8 cellular contexts compared by ENCODE assay signal in genomic region chr7:21767300-21767900, GRCh38.
DNase-seq lines count a peak whose midpoint lies in the region; ATAC-seq and TF ChIP-seq lines count a peak whose summit lies in the region.

No MANE protein-coding gene starts in this region.

- H3K9ac ChIP-seq in neural cell (ENCODE audit: low read length), result no peak overlapping the region

- H3K27ac ChIP-seq in esophagus squamous epithelium (no peak overlapping the region), neural cell (ENCODE audit: low read length) (no peak overlapping the region), coronary artery (no peak overlapping the region)

- TF ChIP-seq RAD21 in neural cell (conservative IDR thresholded peaks at IDR 0.05), result peak; percentile 95

- H3K4me1 Mint-ChIP-seq in T-helper 2 cell treated with Interferon-gamma antibody and Interleukin-4, amounts not matched to agents 5 μg/mL and 100 μg/mL, for 36 hours (ENCODE audit: low read depth), result peaks cover 6% of the 10 kb centered on the region

- no peak for TF ChIP-seq EP300 in neural cell (conservative IDR thresholded peaks at IDR 0.05; ENCODE audit: poor library complexity, severe bottlenecking)

- no peak overlapping the region for H3K4me3 Mint-ChIP-seq in T-helper 2 cell treated with Interferon-gamma antibody and Interleukin-4, amounts not matched to agents 5 μg/mL and 100 μg/mL, for 36 hours

- H3K4me3 ChIP-seq in AG10803 (ENCODE audit: low read length) (no peak overlapping the region), esophagus squamous epithelium (no peak overlapping the region), neural cell (ENCODE audit: low read length) (no peak overlapping the region), coronary artery (no peak overlapping the region)

- intact Hi-C loops in esophagus squamous epithelium (cut with DNase I), result loop anchor here (10.0 kb wide), 1 partner anchor 993 kb away; no protein-coding TSS in a partner anchor

- no peaks in the 10 kb centered on the region for H4K20me1 ChIP-seq in neural cell (ENCODE audit: insufficient read depth)

- no peak overlapping the region for H3K4me2 ChIP-seq in neural cell (ENCODE audit: low read length)

- ATAC-seq in GM18502 (IDR thresholded peaks at IDR 0.05; ENCODE audit: poor library complexity, unreplicated experiment), result peak; percentile 91
- ATAC-seq in HG03025 (IDR thresholded peaks at IDR 0.05; ENCODE audit: low FRiP score, unreplicated experiment), result peak; percentile 64

- 19% methylated on average over 6 of the region's 6 CpGs for WGBS in esophagus squamous epithelium, 2 donors

- no peaks in the 10 kb centered on the region for H3K36me3 Mint-ChIP-seq in T-helper 2 cell treated with Interferon-gamma antibody and Interleukin-4, amounts not matched to agents 5 μg/mL and 100 μg/mL, for 36 hours (ENCODE audit: low read depth)

- no peaks in the 10 kb centered on the region for H3K9me2 ChIP-seq in neural cell (ENCODE audit: insufficient read depth, low read length)

- peaks cover 28% of the 10 kb centered on the region for H3K27me3 Mint-ChIP-seq in T-helper 2 cell treated with Interferon-gamma antibody and Interleukin-4, amounts not matched to agents 5 μg/mL and 100 μg/mL, for 36 hours (ENCODE audit: low read depth)

- DNase-seq in AG10803 (ENCODE audit: low read depth) (peak; percentile 24), NCI-H2081 (lab: John Stamatoyannopoulos, UW) (peak; percentile 91 to 96), esophagus squamous epithelium (lab: John Stamatoyannopoulos, UW) (no peak), coronary artery (ENCODE audit: low spot score) (no peak)
- peak; percentile 11 for DNase-seq in T-helper 2 cell treated with Interferon-gamma antibody and Interleukin-4, amounts not matched to agents 5 μg/mL and 100 μg/mL, for 36 hours (ENCODE audit: low spot score)

- H3K27ac Mint-ChIP-seq in T-helper 2 cell treated with Interferon-gamma antibody and Interleukin-4, amounts not matched to agents 5 μg/mL and 100 μg/mL, for 36 hours, result no peak overlapping the region

- H3K4me1 ChIP-seq in esophagus squamous epithelium, result peaks cover 0 to 5% (median 0%) of the 10 kb centered on the region in 3 donors

- H3K9me3 ChIP-seq in esophagus squamous epithelium (no peaks in the 10 kb centered on the region), neural cell (ENCODE audit: low read length) (no peaks in the 10 kb centered on the region)

- no peaks in the 10 kb centered on the region for H3K9me3 Mint-ChIP-seq in T-helper 2 cell treated with Interferon-gamma antibody and Interleukin-4, amounts not matched to agents 5 μg/mL and 100 μg/mL, for 36 hours

- no peaks in the 10 kb centered on the region for H3K36me3 ChIP-seq in esophagus squamous epithelium
- no peaks in the 10 kb centered on the region for H3K36me3 ChIP-seq in neural cell (ENCODE audit: insufficient read depth, low read length)

- no peaks in the 10 kb centered on the region for H3F3A ChIP-seq in neural cell (ENCODE audit: insufficient read depth, low read length, poor library complexity, severe bottlenecking)

- no peak overlapping the region for H2AFZ ChIP-seq in neural cell (ENCODE audit: low read depth, low read length)

- H3K79me2 ChIP-seq in neural cell (replicated peaks; ENCODE audit: insufficient read depth, low read length), result no peaks in the 10 kb centered on the region

- TF ChIP-seq POLR2A in esophagus squamous epithelium (IDR thresholded peaks at IDR 0.05), result no peak

- TF ChIP-seq CTCF in AG10803 (conservative IDR thresholded peaks at IDR 0.05; ENCODE audit: low read length), result peak; percentile 35
- TF ChIP-seq CTCF in esophagus squamous epithelium (IDR thresholded peaks at IDR 0.05), result peak in 5 of 6 experiments; percentile 24 to 73 (median 52)
- TF ChIP-seq CTCF in neural cell (IDR thresholded peaks at IDR 0.05; ENCODE audit: poor library complexity, severe bottlenecking), result peak; percentile 95
- TF ChIP-seq CTCF in coronary artery (IDR thresholded peaks at IDR 0.05), result no peak

- H3K27me3 ChIP-seq in esophagus squamous epithelium (peaks cover 0 to 13% (median 0%) of the 10 kb centered on the region in 4 donors), neural cell (ENCODE audit: insufficient read depth, low read depth, low read length) (no peaks in the 10 kb centered on the region)

TF ChIP-seq in neural cell, 6 proteins besides CTCF, POLR2A, EP300 and RAD21:
- TF ChIP-seq TAF1 (IDR thresholded peaks at IDR 0.05; ENCODE audit: low read depth) (no peak), EZH2 (IDR thresholded peaks at IDR 0.05; ENCODE audit: borderline replicate concordance, insufficient read depth, low read length, poor library complexity, severe bottlenecking) (no peak), SMC3 (conservative IDR thresholded peaks at IDR 0.05; ENCODE audit: poor library complexity) (peak; percentile 94), MXI1 (conservative IDR thresholded peaks at IDR 0.05; ENCODE audit: poor library complexity, severe bottlenecking) (no peak), REST (IDR thresholded peaks at IDR 0.05; ENCODE audit: borderline replicate concordance) (no peak)

Comparison
In these comparisons a context has a peak if more than half of its experiments do, and no peak if none do; other contexts are left out.
1. DNase-seq: peak in AG10803 (single experiment), NCI-H2081 (2 of 2) and T-helper 2 cell treated with Interferon-gamma antibody and Interleukin-4, amounts not matched to agents 5 μg/mL and 100 μg/mL, for 36 hours (single experiment); none in esophagus squamous epithelium (single experiment) and coronary artery (single experiment).